Comparison of ENCODE assay signal across 14 cellular contexts in the genomic region with DNA sequence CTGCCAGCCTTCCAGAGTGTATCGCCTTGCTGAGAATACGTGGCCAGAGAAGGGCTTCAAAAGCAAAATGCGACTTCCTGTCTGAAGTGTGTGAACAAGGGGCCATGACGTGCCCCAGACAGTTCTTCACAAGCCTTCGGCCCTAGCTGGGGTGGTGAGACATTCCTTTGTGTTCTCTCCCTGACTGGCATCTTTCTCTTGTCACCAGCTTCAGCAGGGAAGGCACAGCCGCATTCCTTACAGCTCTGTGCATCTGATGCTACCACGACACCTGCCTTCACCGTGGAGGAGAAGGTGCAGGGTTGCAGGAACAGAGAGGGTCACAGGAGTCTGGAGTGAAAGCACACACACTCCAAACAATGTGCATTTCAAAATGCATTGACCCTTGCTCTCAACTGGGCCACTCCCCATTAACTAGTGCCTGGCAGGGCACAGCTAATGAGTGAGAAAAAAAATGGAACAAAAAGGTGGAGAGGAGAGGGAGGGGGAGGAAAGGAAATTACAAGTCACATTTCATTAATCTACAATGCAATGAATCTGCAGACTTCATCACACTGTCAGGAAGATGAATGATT.
"Had no signal": no experiment of that assay in that cellular context is flagged by ENCODE, and none has a peak within 500 bp of the region (broad histone marks: within the 10 kb centered on the region; RNA-seq: fewer than 3 reads in every experiment).

No MANE protein-coding gene starts in this region.

- DNase-seq: activated B cell treated with CpG ODN at 0.5 μM for 24 hours; activated CD4-positive, alpha-beta T cell treated with anti-CD3 and anti-CD28 coated beads, Interleukin-2, amount 10 ng/mL, durations not matched to agents 24 days and 14 days; activated naive CD4-positive, alpha-beta T cell treated with anti-CD3 and anti-CD28 coated beads, Interleukin-2, amount 50 U/mL, for 16 hours; adrenal gland; central memory CD4-positive, alpha-beta T cell; effector CD4-positive, alpha-beta T cell; kidney; midbrain; naive B cell; psoas muscle; stimulated activated CD4-positive, alpha-beta T cell treated with anti-CD3 and anti-CD28 coated beads, Interleukin-4, amount 100 ng/mL, for 24 hours; stimulated activated naive CD8-positive, alpha-beta T cell treated with anti-CD3 and anti-CD28 coated beads, Interleukin-15, amount 100 ng/mL, for 72 hours; T-helper 1 cell; testis had no signal

- ATAC-seq: psoas muscle; stimulated activated naive CD8-positive, alpha-beta T cell treated with anti-CD3 and anti-CD28 coated beads, Interleukin-15, amount 100 ng/mL, for 72 hours had no signal
